10 cellular contexts compared by ENCODE assay signal in genomic region chr2:100924122-100924519, GRCh38.
DNase-seq lines count a peak whose midpoint lies in the region; ATAC-seq, FAIRE-seq and TF ChIP-seq lines count a peak whose summit lies in the region.
"Had no signal": no experiment of that assay in that cellular context is flagged by ENCODE, and none has a peak within 500 bp of the region (broad histone marks: within the 10 kb centered on the region; RNA-seq: fewer than 3 reads in every experiment).

No MANE protein-coding gene starts in this region.

- H3K27ac ChIP-seq in A549 = no peak overlapping the region; a peak in 1 of 6 replicates
- peak overlapping the region; percentile 65 for H3K27ac ChIP-seq in cingulate gyrus (ENCODE audit: low read depth, low read length)

- peak overlapping the region; percentile 60 to 90 (median 86) for H3K27ac Mint-ChIP-seq in naive thymus-derived CD8-positive, alpha-beta T cell

- no peaks in the 10 kb centered on the region for H3K9me3 Mint-ChIP-seq in naive thymus-derived CD8-positive, alpha-beta T cell

- H3K36me3 Mint-ChIP-seq in naive thymus-derived CD8-positive, alpha-beta T cell = peaks cover 0 to 31% (median 9%) of the 10 kb centered on the region in 3 donors

- no peaks in the 10 kb centered on the region for H3K4me1 ChIP-seq in A549

- H3K4me3 ChIP-seq in A549 = no peak overlapping the region

- ATAC-seq in A549 (peak; percentile 36 to 40; a peak in 2 of 6 replicates), HG03025 (IDR thresholded peaks at IDR 0.05; ENCODE audit: low FRiP score, unreplicated experiment) (peak; percentile 5), HG02973 (IDR thresholded peaks at IDR 0.05; ENCODE audit: unreplicated experiment) (no peak)
- peak; percentile 11 to 22 for ATAC-seq in naive thymus-derived CD8-positive, alpha-beta T cell

- POLR2A ChIA-PET in A549 (lab: Yijun Ruan, JAX) = no interaction called here
- POLR2A ChIA-PET in naive thymus-derived CD8-positive, alpha-beta T cell (lab: Charles Lee) = no interaction called here

- 95% methylated on average over 1 of the region's 1 CpG for WGBS in A549 (ENCODE audit: missing lambda C conversion rate)

- CTCF ChIA-PET in A549 (lab: Yijun Ruan, JAX) = interaction anchor here (1.0 kb wide), 1 partner anchor 225 kb away, joined by 6 read pairs; no protein-coding TSS in a partner anchor

- no peaks in the 10 kb centered on the region for H3K27me3 Mint-ChIP-seq in naive thymus-derived CD8-positive, alpha-beta T cell

- peak overlapping the region in 3 of 10 donors; percentile 11 to 76 (median 60) for H3K4me3 Mint-ChIP-seq in naive thymus-derived CD8-positive, alpha-beta T cell

- TF ChIP-seq POLR2A in A549 (IDR thresholded peaks at IDR 0.05; ENCODE audit: low read length) = no peak

- no peak for TF ChIP-seq RAD21 in A549 (conservative IDR thresholded peaks at IDR 0.05 in 1 of 2, IDR thresholded peaks at IDR 0.05 in 1 of 2)

- H3K4me1 Mint-ChIP-seq in naive thymus-derived CD8-positive, alpha-beta T cell = peaks cover 0 to 7% (median 4%) of the 10 kb centered on the region in 4 donors

- no peaks in the 10 kb centered on the region for H3K9me3 ChIP-seq in A549

- no peak overlapping the region for H3K4me2 ChIP-seq in A549

- no peak for DNase-seq in A549 (ENCODE audit: low read depth in 1 of 2, low spot score in 1 of 2)
- DNase-seq in naive thymus-derived CD8-positive, alpha-beta T cell = no peak
- DNase-seq in islet precursor cell = no peak
- DNase-seq in GM19239 (ENCODE audit: insufficient read length, low spot score) = no peak
- DNase-seq in NCI-H1092 treated with DMSO at 0.1 percent for 48 hours (lab: John Stamatoyannopoulos, UW) = no peak
- DNase-seq: COR-L47, NCI-H748 treated with DMSO at 0.1 percent for 48 hours had no signal

- no peak for TF ChIP-seq EP300 in A549 (IDR thresholded peaks at IDR 0.05)

- FAIRE-seq in A549 (lab: Jason Lieb, UNC) (no peak), GM19239 (lab: Jason Lieb, UNC) (no peak)

- no peak for TF ChIP-seq CTCF in A549 (IDR thresholded peaks at IDR 0.05)

TF ChIP-seq in A549, 52 proteins besides CTCF, POLR2A, EP300 and RAD21:
- TF ChIP-seq PBX3 (IDR thresholded peaks at IDR 0.05) (no peak), ZNF302 (CRISPR knock-in tag; IDR thresholded peaks at IDR 0.05) (no peak), HOXA7 (CRISPR knock-in tag; IDR thresholded peaks at IDR 0.05) (no peak), USF2 (IDR thresholded peaks at IDR 0.05) (no peak), ESRRA (IDR thresholded peaks at IDR 0.05; ENCODE audit: borderline replicate concordance, low read length) (no peak), KDM1A (IDR thresholded peaks at IDR 0.05; ENCODE audit: low read depth) (no peak), JUNB (IDR thresholded peaks at IDR 0.05) (no peak), GATA3 (IDR thresholded peaks at IDR 0.05; ENCODE audit: borderline replicate concordance) (no peak), EHF (CRISPR knock-in tag; IDR thresholded peaks at IDR 0.05) (no peak), ZSCAN20 (CRISPR knock-in tag; IDR thresholded peaks at IDR 0.05) (no peak), RNF2 (IDR thresholded peaks at IDR 0.05; ENCODE audit: borderline replicate concordance, low read depth) (no peak), FOSB (CRISPR knock-in tag; IDR thresholded peaks at IDR 0.05) (no peak), ZC3H11A (IDR thresholded peaks at IDR 0.05) (no peak), HDAC2 (IDR thresholded peaks at IDR 0.05) (no peak), HOXB13 (CRISPR knock-in tag; IDR thresholded peaks at IDR 0.05; ENCODE audit: low read depth) (no peak), ELK1 (IDR thresholded peaks at IDR 0.05; ENCODE audit: low read depth, low read length) (no peak), CHD4 (IDR thresholded peaks at IDR 0.05; ENCODE audit: borderline replicate concordance) (no peak), TP53 (CRISPR knock-in tag; IDR thresholded peaks at IDR 0.05) (no peak)
